In genomic region chr19:22708983-22709382, GRCh38 we compare ENCODE assay signal across 7 cellular contexts.
"Had no signal": no experiment of that assay in that cellular context is flagged by ENCODE, and none has a peak within 500 bp of the region (broad histone marks: within the 10 kb centered on the region; RNA-seq: fewer than 3 reads in every experiment).

No MANE protein-coding gene starts in this region.

- ATAC-seq: GM23338, HCT116, K562 had no signal

- H3K4me3 Mint-ChIP-seq: GM23338, HFFc6 had no signal

- H3K27ac Mint-ChIP-seq: GM23338, HFFc6 had no signal

- H3K36me3 ChIP-seq: HAP-1 had no signal

- DNase-seq: HFFc6, IMR-90, KG1 had no signal

- H3K4me1 Mint-ChIP-seq: GM23338 had no signal

- H3K9me3 ChIP-seq: HAP-1 had no signal

- H3K4me3 ChIP-seq: GM23338, HAP-1, K562 had no signal

- H3K4me1 ChIP-seq: HAP-1 had no signal
